In the genomic region with DNA sequence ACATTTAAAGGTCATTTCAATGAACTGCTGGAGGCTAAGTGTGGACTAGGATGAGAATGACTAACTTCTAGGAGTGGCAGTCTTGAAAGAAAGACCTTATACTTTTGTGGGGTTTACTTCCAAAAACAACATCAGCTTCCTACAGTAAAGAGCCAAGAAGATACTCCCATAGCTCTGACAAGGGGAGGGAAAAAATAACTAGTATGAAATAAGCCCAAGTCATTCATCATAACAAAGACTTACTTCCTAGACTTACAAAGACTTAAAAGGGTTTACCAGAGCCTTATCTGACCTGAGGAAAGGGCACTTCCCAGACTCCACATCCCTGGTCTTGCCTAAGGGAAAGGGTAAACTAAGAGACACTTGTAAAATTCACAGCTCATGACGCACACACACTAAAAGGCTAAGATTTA, we compare ENCODE assay signal across 15 cellular contexts. TPM values are rescaled to one million over a fixed set of nuclear protein-coding genes. Genes with fewer than 3 reads are reported as not detected.
DNase-seq lines count a peak whose midpoint lies in the region; ATAC-seq, FAIRE-seq and TF ChIP-seq lines count a peak whose summit lies in the region.
"Had no signal": no experiment of that assay in that cellular context is flagged by ENCODE, and none has a peak within 500 bp of the region (broad histone marks: within the 10 kb centered on the region; RNA-seq: fewer than 3 reads in every experiment).

No MANE protein-coding gene starts in this region.

- TF ChIP-seq RAD21 in A549 (conservative IDR thresholded peaks at IDR 0.05 in 1 of 2, IDR thresholded peaks at IDR 0.05 in 1 of 2), result no peak

- H3K27ac ChIP-seq in A549 (peak overlapping the region; percentile 64 to 80; a peak in 5 of 6 replicates), mesodermal cell (ENCODE audit: low read depth, low read length, severe bottlenecking) (peak overlapping the region; percentile 25)
- H3K27ac ChIP-seq: SJSA1 had no signal

- 0 out of 3 replicates have a peak, but pooled peaks cover 3% of the 10 kb centered on the region for H3K9me3 ChIP-seq in A549
- H3K9me3 ChIP-seq in mesodermal cell (ENCODE audit: control insufficient read depth, low read length), result peaks cover 7% of the 10 kb centered on the region

- TF ChIP-seq CTCF in A549 (IDR thresholded peaks at IDR 0.05) (no peak), GM10248 (IDR thresholded peaks at IDR 0.05; ENCODE audit: control extremely low read depth, extremely low read depth, low read depth, missing control alignments) (no peak)

- ATAC-seq in A549 (peak; percentile 81 to 94), esophagus mucosa (peak; percentile 44)

- H3K4me3 ChIP-seq in A549 (no peak overlapping the region), mesodermal cell (ENCODE audit: extremely low read depth, insufficient read depth, low read length, poor library complexity, severe bottlenecking) (no peak overlapping the region)
- H3K4me3 ChIP-seq: SJSA1 had no signal

- H3K4me1 ChIP-seq in A549, result peaks cover 30% of the 10 kb centered on the region
- H3K4me1 ChIP-seq in mesodermal cell (ENCODE audit: control insufficient read depth, insufficient read depth, low read length, poor library complexity, severe bottlenecking), result peaks cover 11% of the 10 kb centered on the region
- H3K4me1 ChIP-seq: SJSA1 had no signal

- H3K4me2 ChIP-seq in A549, result peak overlapping the region; percentile 59

- peak in 1 of 2 experiments; percentile 50; a peak in 1 of 5 replicates for TF ChIP-seq EP300 in A549 (IDR thresholded peaks at IDR 0.05)

- POLR2A ChIA-PET in A549 (lab: Yijun Ruan, JAX), result interaction anchor here (1.2 to 2.0 kb wide), 2 partner anchors 30 to 32 kb away, joined by 3 to 12 read pairs; a partner anchor contains a TSS
- POLR2A ChIA-PET in GM10248 (lab: Yijun Ruan, JAX), result no interaction called here

- no peak for TF ChIP-seq POLR2A in A549 (IDR thresholded peaks at IDR 0.05; ENCODE audit: low read length)

- no peak for FAIRE-seq in A549 (lab: Jason Lieb, UNC)
- FAIRE-seq: frontal cortex, GM19239 had no signal

- 36% methylated on average over 1 of the region's 1 CpG for WGBS in A549 (ENCODE audit: missing lambda C conversion rate)
- no CpG with 5 or more reads among the region's 1 CpG for WGBS in mesodermal cell (ENCODE audit: insufficient coverage in 2 of 2), 2 experiments

- CTCF ChIA-PET in A549 (lab: Yijun Ruan, JAX) (interaction anchor here (0.8 to 1.4 kb wide), 5 partner anchors 18 to 108 kb away, joined by 3 to 5 read pairs (median 5); no protein-coding TSS in a partner anchor), GM10248 (lab: Yijun Ruan, JAX) (interaction anchor here (0.8 kb wide), 1 partner anchor 19 kb away, joined by 3 read pairs; no protein-coding TSS in a partner anchor)

- DNase-seq in A549 (ENCODE audit: low read depth in 1 of 2, low spot score in 1 of 2) (peak; percentile 21 to 75), NCI-H226 (peak; percentile 89), amygdala (lab: John Stamatoyannopoulos, UW) (no peak), GM10248 (ENCODE audit: extremely low spot score) (no peak), NCI-H524 treated with DMSO at 0.1 percent for 48 hours (lab: John Stamatoyannopoulos, UW) (no peak), NOMO-1 (lab: John Stamatoyannopoulos, UW; ENCODE audit: unreplicated experiment in 2 of 2) (no peak)
- DNase-seq: activated CD4-positive, alpha-beta T cell treated with anti-CD3 and anti-CD28 coated beads, Interleukin-2, amount 50 U/mL, for 1 hour; activated naive CD4-positive, alpha-beta T cell treated with Interleukin-2 at 50 U/mL for 16 hours; NCI-H510A treated with DMSO at 0.1 percent for 48 hours; stimulated activated CD4-positive, alpha-beta T cell treated with anti-CD3 and anti-CD28 coated beads, Interleukin-4, amount 100 ng/mL, for 1 hour had no signal

- H3K36me3 ChIP-seq in mesodermal cell (ENCODE audit: control insufficient read depth, insufficient read depth, low read length), result peaks cover 16% of the 10 kb centered on the region

TF ChIP-seq in A549, 52 proteins besides CTCF, POLR2A, EP300 and RAD21:
- 0 out of 2 replicates have a peak, but pooled peaks have one; percentile 54 for TF ChIP-seq GATA3 (IDR thresholded peaks at IDR 0.05; ENCODE audit: borderline replicate concordance)
- TF ChIP-seq, protein P1, sequence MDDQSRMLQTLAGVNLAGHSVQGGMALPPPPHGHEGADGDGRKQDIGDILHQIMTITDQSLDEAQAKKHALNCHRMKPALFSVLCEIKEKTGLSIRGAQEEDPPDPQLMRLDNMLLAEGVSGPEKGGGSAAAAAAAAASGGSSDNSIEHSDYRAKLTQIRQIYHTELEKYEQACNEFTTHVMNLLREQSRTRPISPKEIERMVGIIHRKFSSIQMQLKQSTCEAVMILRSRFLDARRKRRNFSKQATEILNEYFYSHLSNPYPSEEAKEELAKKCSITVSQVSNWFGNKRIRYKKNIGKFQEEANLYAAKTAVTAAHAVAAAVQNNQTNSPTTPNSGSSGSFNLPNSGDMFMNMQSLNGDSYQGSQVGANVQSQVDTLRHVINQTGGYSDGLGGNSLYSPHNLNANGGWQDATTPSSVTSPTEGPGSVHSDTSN (IDR thresholded peaks at IDR 0.05), result no peak
- TF ChIP-seq JUN (IDR thresholded peaks at IDR 0.05), result peak in 1 of 2 experiments; percentile 42; a peak in 1 of 5 replicates
- TF ChIP-seq JUNB (IDR thresholded peaks at IDR 0.05), result peak; percentile 36; the same call in 1 of the 2 replicates
- TF ChIP-seq MAZ (IDR thresholded peaks at IDR 0.05; ENCODE audit: borderline replicate concordance, low read depth, low read length), result no peak
- TF ChIP-seq CEBPB (IDR thresholded peaks at IDR 0.05), result peak in 1 of 2 experiments; percentile 22; a peak in 1 of 4 replicates
- 0 out of 3 replicates have a peak, but pooled peaks have one; percentile 3 for TF ChIP-seq SMC3 (IDR thresholded peaks at IDR 0.05)
- no peak for TF ChIP-seq RCOR1 (IDR thresholded peaks at IDR 0.05; ENCODE audit: low read depth, low read length)
- TF ChIP-seq CHD2 (IDR thresholded peaks at IDR 0.05; ENCODE audit: low read length, partially characterized antibody), result no peak

RNA-seq across cellular contexts. Expression of a gene that starts 31.7 kb away (rescaled TPM):
- polyA plus RNA-seq in A549 (2011; rRNA removed) (39.0 and 49.3 TPM in 2 replicates), A549 (2017; fragmentation: RNase III; extraction: RNeasy Plus Mini Kit Qiagen cat#74134 plus additional on column Dnase treatment) (22.1 to 26.9 TPM (median 24.8 TPM) in 3 replicates)
- 6.3 and 7.7 TPM in 2 replicates for polyA plus RNA-seq in A549 (2012; cell fraction: cytosol; rRNA removed)
- 6.2 and 12.8 TPM in 2 replicates for polyA plus RNA-seq in A549 (2012; cell fraction: nucleus; rRNA removed)
- polyA minus RNA-seq in A549 (2011; rRNA and poly(A)+ RNA removed), result 32.2 and 32.4 TPM in 2 replicates
- 11.2 TPM for total RNA-seq in esophagus mucosa
- polyA plus RNA-seq in mesodermal cell (2013, experiment 1 of 2), result 19.8 TPM
- polyA plus RNA-seq in mesodermal cell (2013, experiment 2 of 2), result 23.1 TPM

Comparison
In these comparisons a context has a peak if more than half of its experiments do, and no peak if none do; other contexts are left out.
1. DNase-seq: peak in A549 (2 of 2) and NCI-H226 (single experiment); none in amygdala (0 of 56), GM10248 (single experiment), NCI-H524 treated with DMSO at 0.1 percent for 48 hours (single experiment) and NOMO-1 (0 of 2).